In genomic region chr16:78376452-78376851, GRCh38 we compare ENCODE assay signal across 26 cellular contexts.
"Had no signal": no experiment of that assay in that cellular context is flagged by ENCODE, and none has a peak within 500 bp of the region (broad histone marks: within the 10 kb centered on the region; RNA-seq: fewer than 3 reads in every experiment).

No MANE protein-coding gene starts in this region.

- ATAC-seq: gastrocnemius medialis; left ventricle myocardium superior; natural killer cell treated with Interleukin-12 subunit alpha and Interleukin-12 subunit beta and Interleukin-15 and Interleukin-18, amount 100 ng/mL, for 72 hours; stimulated activated naive B cell treated with anti-CD40 and anti-IgM and Interleukin-4, amounts not matched to agents 10 μg/mL and 1 μg/mL and 100 μg/mL, for 72 hours had no signal

- H3K27me3 ChIP-seq: ascending aorta, cardiac muscle cell, colonic mucosa, gastrocnemius medialis, stomach, tibial artery had no signal

- H3K4me1 ChIP-seq: ascending aorta, colonic mucosa, stomach, tibial artery had no signal

- H3K27ac ChIP-seq: ascending aorta, cardiac muscle cell, colonic mucosa, gastrocnemius medialis, stomach, tibial artery had no signal

- H3K9me3 ChIP-seq: ascending aorta, colonic mucosa, gastrocnemius medialis, stomach, tibial artery had no signal

- DNase-seq: activated CD4-positive, alpha-beta memory T cell treated with anti-CD3 and anti-CD28 coated beads, Interleukin-2, amount 10 ng/mL, durations not matched to agents 7 days and 5 days; activated CD4-positive, alpha-beta T cell treated with anti-CD3 and anti-CD28 coated beads, Interleukin-2, amount 10 ng/mL, durations not matched to agents 24 days and 14 days; activated CD4-positive, CD25-positive, alpha-beta regulatory T cell treated with anti-CD3 and anti-CD28 coated beads, Interleukin-2, amount 50 U/mL, for 72 hours; activated CD8-positive, alpha-beta memory T cell treated with anti-CD3 and anti-CD28 coated beads, Interleukin-2, amount 50 U/mL, for 48 hours; activated gamma-delta T cell; activated naive CD4-positive, alpha-beta T cell treated with anti-CD3 and anti-CD28 coated beads, Interleukin-2, amount 10 ng/mL, durations not matched to agents 7 days and 5 days; activated naive CD8-positive, alpha-beta T cell treated with anti-CD3 and anti-CD28 coated beads, Interleukin-2, amount 10 ng/mL, durations not matched to agents 7 days and 5 days; activated T-cell treated with anti-CD3 and anti-CD28 coated beads, Interleukin-2, amount 50 U/mL, for 24 hours; cerebellar nuclear complex; colonic mucosa; effector CD8-positive, alpha-beta T cell; gastrocnemius medialis; hippocampal formation; left cardiac atrium; left ventricle myocardium superior; mammary epithelial cell; retina; stimulated activated CD4-positive, alpha-beta T cell treated with anti-CD3 and anti-CD28 coated beads, Interleukin-15, amount 100 ng/mL, for 24 hours; stimulated activated CD4-positive, alpha-beta T cell treated with anti-CD3 and anti-CD28 coated beads, Interleukin-2, amount 100 ng/mL, for 24 hours; stimulated activated naive B cell treated with anti-CD40 and anti-IgM and Interleukin-4, amounts not matched to agents 10 μg/mL and 1 μg/mL and 100 μg/mL, for 72 hours; stomach; T-helper 1 cell; tibial artery had no signal

- H3K4me3 ChIP-seq: ascending aorta, cardiac muscle cell, colonic mucosa, gastrocnemius medialis, stomach, tibial artery had no signal

- H3K36me3 ChIP-seq: ascending aorta, cardiac muscle cell, colonic mucosa, gastrocnemius medialis, stomach, tibial artery had no signal
